In genomic region chr5:83724915-83725314, GRCh38 we compare ENCODE assay signal across 15 cellular contexts. TPM values are rescaled to one million over a fixed set of nuclear protein-coding genes. Genes with fewer than 3 reads are reported as not detected.
"Had no signal": no experiment of that assay in that cellular context is flagged by ENCODE, and none has a peak within 500 bp of the region (broad histone marks: within the 10 kb centered on the region; RNA-seq: fewer than 3 reads in every experiment).

No MANE protein-coding gene starts in this region.

- H2AFZ ChIP-seq: neural progenitor cell had no signal

- H3K9ac ChIP-seq: neural progenitor cell had no signal

- H3K4me2 ChIP-seq: neural progenitor cell had no signal

- H3K27ac ChIP-seq: dorsolateral prefrontal cortex, foreskin keratinocyte, heart left ventricle, left ventricle myocardium inferior, neural progenitor cell, uterus had no signal

- H3K36me3 Mint-ChIP-seq: activated naive CD8-positive, alpha-beta T cell; memory B cell; neural progenitor cell had no signal

- H3K4me3 Mint-ChIP-seq: activated naive CD8-positive, alpha-beta T cell; memory B cell; neural progenitor cell had no signal

- H3K36me3 ChIP-seq: heart left ventricle, left ventricle myocardium inferior, neural progenitor cell, uterus had no signal

- DNase-seq: activated CD4-positive, CD25-positive, alpha-beta regulatory T cell; activated effector memory CD4-positive, alpha-beta T cell treated with Interleukin-2 at 50 U/mL for 16 hours; activated T-cell treated with anti-CD3 and anti-CD28 coated beads, Interleukin-2, amount 50 U/mL, for 1 hour; amygdala; cerebellar nuclear complex; dorsolateral prefrontal cortex; foreskin keratinocyte; heart left ventricle; kidney; left ventricle myocardium inferior; uterus had no signal

- H3K27ac Mint-ChIP-seq: activated naive CD8-positive, alpha-beta T cell; memory B cell; neural progenitor cell had no signal

- H3K4me1 ChIP-seq: foreskin keratinocyte, uterus had no signal

- H3K4me3 ChIP-seq: dorsolateral prefrontal cortex, heart left ventricle, left ventricle myocardium inferior, neural progenitor cell, uterus had no signal

- ATAC-seq: foreskin keratinocyte, heart left ventricle had no signal

- H3K27me3 ChIP-seq: dorsolateral prefrontal cortex, neural progenitor cell, uterus had no signal

- H3K9me3 ChIP-seq: heart left ventricle, left ventricle myocardium inferior, uterus had no signal

RNA-seq across cellular contexts. Expression of gene HAPLN1, which starts 4.3 kb away (rescaled TPM):
- total RNA-seq: foreskin keratinocyte; T-helper 2 cell treated with Interferon-gamma antibody and Interleukin-4, amounts not matched to agents 100 ng/mL and 5 ng/mL, for 36 hours had no signal
- polyA plus RNA-seq: foreskin keratinocyte had no signal
